Comparison of ENCODE assay signal across 19 cellular contexts in the genomic region with DNA sequence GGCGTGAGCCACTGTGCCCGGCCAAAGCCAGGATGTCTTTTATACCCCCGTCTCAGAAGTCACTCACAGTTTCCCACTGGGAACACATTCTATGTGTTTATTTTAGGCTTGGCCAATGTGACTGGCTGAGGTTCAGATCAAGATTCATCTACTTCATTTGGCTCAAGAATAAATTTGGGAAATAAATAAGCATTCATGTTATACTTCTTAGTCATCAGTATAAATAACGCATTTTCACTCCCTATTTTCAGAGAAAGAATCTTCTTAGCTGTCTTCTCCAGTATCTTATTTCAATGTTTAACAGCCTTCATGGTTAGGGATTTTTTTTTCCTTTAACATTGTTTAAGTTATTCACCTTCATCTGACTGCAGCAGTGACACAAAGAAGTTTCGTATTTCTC. TPM values are rescaled to one million over a fixed set of nuclear protein-coding genes. Genes with fewer than 3 reads are reported as not detected.
"Had no signal": no experiment of that assay in that cellular context is flagged by ENCODE, and none has a peak within 500 bp of the region (broad histone marks: within the 10 kb centered on the region; RNA-seq: fewer than 3 reads in every experiment).

No MANE protein-coding gene starts in this region.

- H3K27me3 ChIP-seq: ascending aorta, colonic mucosa, esophagus squamous epithelium, thyroid gland had no signal

- H3K27ac ChIP-seq: ascending aorta, colonic mucosa, esophagus squamous epithelium, thyroid gland had no signal

- H3K36me3 Mint-ChIP-seq: stimulated activated memory B cell treated with anti-CD40 and anti-IgM and Interleukin-4, amounts not matched to agents 10 μg/mL and 1 μg/mL and 100 μg/mL, for 72 hours; WTC11 had no signal

- H3K27me3 Mint-ChIP-seq: activated CD4-positive, alpha-beta memory T cell treated with anti-CD3 and anti-CD28 coated beads, Interleukin-2, amount 10 ng/mL, durations not matched to agents 7 days and 5 days; activated naive CD8-positive, alpha-beta T cell treated with anti-CD3 and anti-CD28 coated beads for 36 hours; stimulated activated memory B cell treated with anti-CD40 and anti-IgM and Interleukin-4, amounts not matched to agents 10 μg/mL and 1 μg/mL and 100 μg/mL, for 72 hours had no signal

- H3K27ac Mint-ChIP-seq: activated CD4-positive, alpha-beta memory T cell treated with anti-CD3 and anti-CD28 coated beads, Interleukin-2, amount 10 ng/mL, durations not matched to agents 7 days and 5 days; activated naive CD8-positive, alpha-beta T cell treated with anti-CD3 and anti-CD28 coated beads for 36 hours; natural killer cell; stimulated activated memory B cell treated with anti-CD40 and anti-IgM and Interleukin-4, amounts not matched to agents 10 μg/mL and 1 μg/mL and 100 μg/mL, for 72 hours; WTC11 had no signal

- H3K4me1 ChIP-seq: ascending aorta, colonic mucosa, thyroid gland had no signal

- H3K36me3 ChIP-seq: ascending aorta, colonic mucosa, esophagus squamous epithelium, thyroid gland had no signal

- H3K9me3 Mint-ChIP-seq: activated T-cell treated with anti-CD3 and anti-CD28 coated beads, Interleukin-2, amount 50 U/mL, for 4 hours; natural killer cell; stimulated activated memory B cell treated with anti-CD40 and anti-IgM and Interleukin-4, amounts not matched to agents 10 μg/mL and 1 μg/mL and 100 μg/mL, for 72 hours had no signal

- H3K9me3 ChIP-seq: ascending aorta, colonic mucosa, esophagus squamous epithelium, thyroid gland had no signal

- H3K4me3 Mint-ChIP-seq: activated CD4-positive, alpha-beta memory T cell treated with anti-CD3 and anti-CD28 coated beads, Interleukin-2, amount 10 ng/mL, durations not matched to agents 7 days and 5 days; activated naive CD8-positive, alpha-beta T cell treated with anti-CD3 and anti-CD28 coated beads for 36 hours; activated T-cell treated with anti-CD3 and anti-CD28 coated beads, Interleukin-2, amount 50 U/mL, for 4 hours; natural killer cell; stimulated activated memory B cell treated with anti-CD40 and anti-IgM and Interleukin-4, amounts not matched to agents 10 μg/mL and 1 μg/mL and 100 μg/mL, for 72 hours; WTC11 had no signal

- H3K4me3 ChIP-seq: ascending aorta, colonic mucosa, esophagus squamous epithelium, thyroid gland had no signal

- DNase-seq: activated CD4-positive, alpha-beta memory T cell treated with anti-CD3 and anti-CD28 coated beads, Interleukin-2, amount 10 ng/mL, durations not matched to agents 7 days and 5 days; activated CD4-positive, alpha-beta T cell treated with anti-CD3 and anti-CD28 coated beads for 4 hours; activated naive CD8-positive, alpha-beta T cell treated with anti-CD3 and anti-CD28 coated beads for 36 hours; activated T-cell treated with anti-CD3 and anti-CD28 coated beads, Interleukin-2, amount 50 U/mL, for 4 hours; caudate nucleus; colonic mucosa; esophagus squamous epithelium; kidney; mesenchymal stem cell; natural killer cell; posterior cingulate gyrus; retina; stimulated activated CD4-positive, alpha-beta T cell treated with anti-CD3 and anti-CD28 coated beads, Interleukin-2, amount 100 ng/mL, for 48 hours; T-helper 2 cell; thyroid gland had no signal

RNA-seq across cellular contexts. Expression of a gene that starts 11.8 kb away (rescaled TPM):
- total RNA-seq: ascending aorta, colonic mucosa, skeletal muscle tissue, thyroid gland, WTC11 had no signal
